In genomic region chr11:111417011-111417765, GRCh38 we compare ENCODE assay signal across 7 cellular contexts. TPM values are rescaled to one million over a fixed set of nuclear protein-coding genes. Genes with fewer than 3 reads are reported as not detected.
DNase-seq lines count a peak whose midpoint lies in the region; ATAC-seq and TF ChIP-seq lines count a peak whose summit lies in the region.

No MANE protein-coding gene starts in this region.

- TF ChIP-seq EP300 in esophagus muscularis mucosa (IDR thresholded peaks at IDR 0.05): no peak

- no peak overlapping the region for H3K4me3 ChIP-seq in esophagus muscularis mucosa
- H3K4me3 ChIP-seq in thymus (ENCODE audit: low read length): no peak overlapping the region
- no peak overlapping the region for H3K4me3 ChIP-seq in MG63

- H3K36me3 ChIP-seq in esophagus muscularis mucosa: no peaks in the 10 kb centered on the region
- no peaks in the 10 kb centered on the region for H3K36me3 ChIP-seq in thymus (ENCODE audit: control insufficient read depth, insufficient read depth)
- H3K36me3 ChIP-seq in MG63: no peaks in the 10 kb centered on the region

- 36% methylated on average over 8 of the region's 8 CpGs for WGBS in esophagus muscularis mucosa
- 80% methylated on average over 8 of the region's 8 CpGs for WGBS in thymus

- TF ChIP-seq POLR2A in esophagus muscularis mucosa (IDR thresholded peaks at IDR 0.05; ENCODE audit: low read depth): no peak

- ATAC-seq in GM18868 (IDR thresholded peaks at IDR 0.05; ENCODE audit: unreplicated experiment) (peak; percentile 59), HG02588 (IDR thresholded peaks at IDR 0.05; ENCODE audit: unreplicated experiment) (peak; percentile 63)

- no peaks in the 10 kb centered on the region for H3K27me3 ChIP-seq in esophagus muscularis mucosa
- H3K27me3 ChIP-seq in thymus (ENCODE audit: control insufficient read depth, insufficient read depth): no peaks in the 10 kb centered on the region
- 0 out of 2 replicates have a peak, but pooled peaks cover 2% of the 10 kb centered on the region for H3K27me3 ChIP-seq in MG63

- peak overlapping the region; percentile 24 to 77 (median 63) for H3K27ac ChIP-seq in esophagus muscularis mucosa (replicated peaks in 1 of 4)
- H3K27ac ChIP-seq in thymus (ENCODE audit: low read depth): peak overlapping the region; percentile 48

- TF ChIP-seq CTCF in esophagus muscularis mucosa (IDR thresholded peaks at IDR 0.05): no peak

- H3K4me1 ChIP-seq in esophagus muscularis mucosa (peaks cover 18 to 39% (median 36%) of the 10 kb centered on the region in 4 donors), thymus (ENCODE audit: control insufficient read depth, insufficient read depth, low read length) (peaks cover 23% of the 10 kb centered on the region)

- intact Hi-C loops in esophagus muscularis mucosa (cut with DNase I): no loop called here

- H3K9me3 ChIP-seq in esophagus muscularis mucosa (no peaks in the 10 kb centered on the region), thymus (ENCODE audit: control insufficient read depth) (no peaks in the 10 kb centered on the region), MG63 (peaks cover 2% of the 10 kb centered on the region; the same call in 1 of the 2 replicates)

- DNase-seq in NCI-H526 (lab: John Stamatoyannopoulos, UW) (peak; percentile 56 to 57), esophagus muscularis mucosa (ENCODE audit: extremely low spot score) (no peak), GM19240 (ENCODE audit: insufficient read length, low spot score) (no peak), MG63 (no peak)

RNA-seq across cellular contexts. Expression of gene POU2AF1, which starts 38.1 kb away (rescaled TPM):
- total RNA-seq in esophagus muscularis mucosa: under 1 TPM in 2 of 4 donors, not detected in 2; 0.17 TPM
- polyA plus RNA-seq in thymus: 11.7 TPM
- not detected in 2 replicates for total RNA-seq in MG63 (2014; rRNA removed; shearing (Covaris generic); ENCODE audit: low replicate concordance)

Comparison
In these comparisons a context has a peak if more than half of its experiments do, and no peak if none do; other contexts are left out.
1. DNase-seq: peak in NCI-H526 (2 of 2); none in esophagus muscularis mucosa (single experiment), GM19240 (single experiment) and MG63 (single experiment).